ENCODE assay signal across 8 cellular contexts in the genomic region with DNA sequence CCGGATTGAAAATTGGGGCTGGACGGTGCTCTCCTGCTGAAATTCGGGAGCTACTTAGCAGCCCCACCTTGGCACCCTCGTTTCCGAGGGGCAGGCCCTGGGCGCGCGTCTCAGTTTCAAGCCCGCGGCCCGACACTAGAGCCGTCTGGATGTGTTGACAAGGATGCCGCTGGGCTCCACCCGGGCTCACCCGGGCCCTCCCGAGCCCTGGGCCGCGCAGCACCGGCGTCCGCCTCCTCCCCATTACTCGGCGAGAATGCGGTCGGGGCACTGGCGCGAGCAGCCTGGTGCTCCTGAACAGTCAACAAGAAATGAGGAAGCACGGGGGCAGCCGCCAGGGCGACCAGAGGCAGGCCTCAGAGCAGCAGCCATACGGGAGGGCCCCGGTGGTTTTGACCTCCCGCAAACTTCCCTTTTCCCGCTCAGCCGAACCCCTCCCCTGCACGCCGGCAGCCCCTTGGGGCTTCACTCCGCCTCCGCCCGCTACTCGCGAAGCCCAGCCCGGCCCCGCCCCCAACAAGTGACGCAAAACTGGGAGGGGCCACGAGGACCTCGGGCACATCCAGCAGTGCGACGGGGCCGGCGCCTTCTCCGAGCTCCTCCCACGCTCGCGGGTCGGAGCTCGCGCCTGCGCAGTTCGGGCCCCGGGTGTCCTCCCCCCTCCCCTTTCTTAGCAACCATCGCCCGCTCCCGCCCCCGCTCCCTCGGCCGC. TPM values are rescaled to one million over a fixed set of nuclear protein-coding genes. Genes with fewer than 3 reads are reported as not detected.
DNase-seq lines count a peak whose midpoint lies in the region; FAIRE-seq and TF ChIP-seq lines count a peak whose summit lies in the region.

No MANE protein-coding gene starts in this region.

- H3K18ac ChIP-seq in H9 (ENCODE audit: insufficient read length, low read depth, low read length): peak overlapping the region; percentile 76

- H3K36me3 Mint-ChIP-seq in H9 (ENCODE audit: insufficient read depth in 1 of 3, low read depth in 3 of 3) (peaks cover 7 to 41% (median 33%) of the 10 kb centered on the region in 3 experiments), neural progenitor cell (peaks cover 5% of the 10 kb centered on the region)

- H3K9me3 ChIP-seq in H9 (ENCODE audit: control insufficient read depth, low read depth, low read length) (no peaks in the 10 kb centered on the region), MG63 (peaks cover 23% of the 10 kb centered on the region), neural progenitor cell (ENCODE audit: low read depth) (no peaks in the 10 kb centered on the region), stomach smooth muscle (ENCODE audit: control insufficient read depth in 2 of 2, low read length in 2 of 2) (no peaks in the 10 kb centered on the region)

- H2BK12ac ChIP-seq in H9 (ENCODE audit: insufficient read length, low read depth, low read length): no peak overlapping the region

- no peak overlapping the region for H3T11ph ChIP-seq in H9 (ENCODE audit: low read length)

- peak; percentile 47 for FAIRE-seq in G401.6 (lab: Jason Lieb, UNC)

- H3K4me1 Mint-ChIP-seq in H9: peaks cover 12 to 17% of the 10 kb centered on the region in 2 experiments
- peaks cover 20% of the 10 kb centered on the region for H3K4me1 Mint-ChIP-seq in neural progenitor cell

- H3K36me3 ChIP-seq in MG63 (peaks cover 31% of the 10 kb centered on the region), neural progenitor cell (no peaks in the 10 kb centered on the region), stomach smooth muscle (ENCODE audit: control insufficient read depth in 2 of 2, insufficient read depth in 2 of 2, low read length in 2 of 2) (peaks cover 0 to 4% of the 10 kb centered on the region in 2 donors)

- no peak overlapping the region for H3K27ac ChIP-seq in H9 (ENCODE audit: insufficient read length, low read depth, low read length)
- no peak overlapping the region for H3K27ac ChIP-seq in neural progenitor cell
- H3K27ac ChIP-seq in stomach smooth muscle (ENCODE audit: low read length): peak overlapping the region; percentile 89

- no peak overlapping the region for H2AK5ac ChIP-seq in H9 (ENCODE audit: insufficient read length, low read length)

- H3K79me2 ChIP-seq in H9 (ENCODE audit: insufficient read depth, low read length): no peaks in the 10 kb centered on the region; the same call in 1 of the 2 replicates
- peaks cover 23% of the 10 kb centered on the region for H3K79me2 ChIP-seq in neural progenitor cell (ENCODE audit: low read depth)

- H3K4me3 Mint-ChIP-seq in H9 (peak overlapping the region; percentile 60 to 74), neural progenitor cell (peak overlapping the region; percentile 81)

- no peak overlapping the region for H3K4ac ChIP-seq in H9 (ENCODE audit: low read depth, low read length)

- no peak overlapping the region for H4K5ac ChIP-seq in H9 (ENCODE audit: insufficient read length, low read depth, low read length)

- H3K23ac ChIP-seq in H9 (ENCODE audit: insufficient read length, low read depth, low read length): no peak overlapping the region

- H3K27me3 Mint-ChIP-seq in H9 (ENCODE audit: low read depth): peaks cover 5% of the 10 kb centered on the region
- peaks cover 3% of the 10 kb centered on the region for H3K27me3 Mint-ChIP-seq in neural progenitor cell (ENCODE audit: insufficient read depth, low read depth)

- no peak overlapping the region for H3K56ac ChIP-seq in H9 (ENCODE audit: insufficient read length, low read depth, low read length)

- H3K27me3 ChIP-seq in H9 (ENCODE audit: insufficient read depth, low read length) (no peaks in the 10 kb centered on the region), MG63 (no peaks in the 10 kb centered on the region), neural progenitor cell (no peaks in the 10 kb centered on the region), stomach smooth muscle (ENCODE audit: control insufficient read depth in 1 of 2, insufficient read depth in 2 of 2, low read length in 2 of 2) (no peaks in the 10 kb centered on the region)

- H4K20me1 ChIP-seq in H9 (ENCODE audit: control insufficient read depth, insufficient read depth, insufficient read length) (no peaks in the 10 kb centered on the region), neural progenitor cell (ENCODE audit: low read depth) (peaks cover 24% of the 10 kb centered on the region)

- TF ChIP-seq CTCF in H9 (conservative IDR thresholded peaks at IDR 0.05) (no peak; the same call in 2 of the 3 replicates), foreskin fibroblast (IDR thresholded peaks at IDR 0.05; ENCODE audit: low read depth, low read length) (no peak), neural progenitor cell (IDR thresholded peaks at IDR 0.05) (no peak)

- H3K4me2 ChIP-seq in H9 (ENCODE audit: insufficient read depth, insufficient read length, low read length): peak overlapping the region; percentile 15
- H3K4me2 ChIP-seq in neural progenitor cell: peak overlapping the region; percentile 71

- peak overlapping the region; percentile 52 for H3K9ac ChIP-seq in H9 (ENCODE audit: extremely low read depth, insufficient read length, low read length)
- H3K9ac ChIP-seq in neural progenitor cell: no peak overlapping the region
- H3K9ac ChIP-seq in stomach smooth muscle (ENCODE audit: low read length in 2 of 2): peak overlapping the region; percentile 77 to 82

- H3K14ac ChIP-seq in H9 (ENCODE audit: insufficient read depth, low read length): peak overlapping the region; percentile 46; the same call in 1 of the 2 replicates

- H4K91ac ChIP-seq in H9 (ENCODE audit: insufficient read length, low read depth, low read length): no peak overlapping the region

- no peaks in the 10 kb centered on the region; the same call in 1 of the 2 replicates for H3K4me1 ChIP-seq in H9 (ENCODE audit: insufficient read depth, low read length)
- H3K4me1 ChIP-seq in neural progenitor cell: peaks cover 6% of the 10 kb centered on the region
- H3K4me1 ChIP-seq in stomach smooth muscle (ENCODE audit: control insufficient read depth, insufficient read depth, low read length): peaks cover 16% of the 10 kb centered on the region

- no peak overlapping the region for H2BK15ac ChIP-seq in H9 (ENCODE audit: low read depth, low read length)

- H3K9me3 Mint-ChIP-seq in H9: peaks cover 23% of the 10 kb centered on the region in 2 experiments
- H3K9me3 Mint-ChIP-seq in neural progenitor cell: peaks cover 19% of the 10 kb centered on the region

- peaks cover 4% of the 10 kb centered on the region for H3K23me2 ChIP-seq in H9 (ENCODE audit: insufficient read length, low read depth, low read length, poor library complexity, severe bottlenecking)

- H2BK120ac ChIP-seq in H9 (ENCODE audit: low read depth, low read length, poor library complexity, severe bottlenecking): no peak overlapping the region

- peaks cover 13% of the 10 kb centered on the region for H3F3A ChIP-seq in neural progenitor cell (ENCODE audit: low read depth)

- H2AFZ ChIP-seq in H9 (ENCODE audit: low read length) (no peak overlapping the region), neural progenitor cell (replicated peaks) (peak overlapping the region; percentile 28)

- no peak overlapping the region for H4K8ac ChIP-seq in H9 (replicated peaks; ENCODE audit: insufficient read length, low read depth, low read length)

- DNase-seq in H9 (peak; percentile 100), MG63 (peak; percentile 99), SHP77 (lab: John Stamatoyannopoulos, UW) (peak; percentile 98 to 99), activated gamma-delta T cell treated with Interleukin-2 at 50 U/mL for 16 hours (peak; percentile 100), foreskin fibroblast (peak; percentile 98 to 100), neural progenitor cell (ENCODE audit: low spot score) (peak; percentile 99)

- H3K4me3 ChIP-seq in MG63 (peak overlapping the region; percentile 95), foreskin fibroblast (ENCODE audit: low read depth in 1 of 2, low read length in 2 of 2) (peak overlapping the region; percentile 33 to 55), neural progenitor cell (peak overlapping the region; percentile 80), stomach smooth muscle (ENCODE audit: low read length in 2 of 2) (peak overlapping the region; percentile 47 to 83)

- H2BK5ac ChIP-seq in H9 (ENCODE audit: insufficient read length, low read length): no peak overlapping the region

- no CpG with 5 or more reads among the region's 67 CpGs for WGBS in H9 (ENCODE audit: extremely low coverage, insufficient read length, low lambda C conversion rate)

- no peaks in the 10 kb centered on the region for H3K79me1 ChIP-seq in H9 (ENCODE audit: insufficient read depth, low read depth, low read length, poor library complexity, severe bottlenecking)

- peak overlapping the region in 1 of 3 experiments; percentile 73; a peak in 1 of 7 replicates for H3K27ac Mint-ChIP-seq in H9
- no peak overlapping the region for H3K27ac Mint-ChIP-seq in neural progenitor cell

- no peak overlapping the region for H2BK20ac ChIP-seq in H9 (ENCODE audit: low read depth, low read length, poor library complexity, severe bottlenecking)

RNA-seq across cellular contexts. Expression of gene SEC14L1, which starts 0.4 kb away (rescaled TPM):
- total RNA-seq in H9 (2021) (58.6 and 62.1 TPM in 2 replicates), neural progenitor cell (ENCODE audit: low replicate concordance) (60.6 and 75.0 TPM in 2 replicates)
- total RNA-seq in MG63 (2014; rRNA removed; shearing (Covaris generic); ENCODE audit: low replicate concordance): 16.2 and 41.7 TPM in 2 replicates

Comparison
In these comparisons a context has a peak if more than half of its experiments do, and no peak if none do; other contexts are left out.
1. H3K4me3 ChIP-seq: peak in every context shown above with its lines; median percentile 95 in MG63; 80 in neural progenitor cell; 65 in stomach smooth muscle; 44 in foreskin fibroblast.